ENCODE assay signal across 9 cellular contexts in genomic region chr1:150259758-150260669, GRCh38. TPM values are rescaled to one million over a fixed set of nuclear protein-coding genes. Genes with fewer than 3 reads are reported as not detected.
DNase-seq lines count a peak whose midpoint lies in the region; ATAC-seq and TF ChIP-seq lines count a peak whose summit lies in the region.
"Had no signal": no experiment of that assay in that cellular context is flagged by ENCODE, and none has a peak within 500 bp of the region (broad histone marks: within the 10 kb centered on the region; RNA-seq: fewer than 3 reads in every experiment).

No MANE protein-coding gene starts in this region.

- peaks cover 0 to 23% (median 0%) of the 10 kb centered on the region in 4 donors for H3K27me3 ChIP-seq in esophagus squamous epithelium
- no peaks in the 10 kb centered on the region for H3K27me3 ChIP-seq in neuronal stem cell (ENCODE audit: control insufficient read depth in 3 of 3, insufficient read depth in 3 of 3, low read depth in 1 of 3, low read length in 3 of 3)
- H3K27me3 ChIP-seq in BE2C = no peaks in the 10 kb centered on the region

- peaks cover 0 to 11% (median 0%) of the 10 kb centered on the region in 3 donors for H3K36me3 ChIP-seq in esophagus squamous epithelium
- H3K36me3 ChIP-seq in neuronal stem cell (replicated peaks in 1 of 2; ENCODE audit: control insufficient read depth in 2 of 2, insufficient read depth in 2 of 2, low read length in 2 of 2) = peaks cover 22 to 46% of the 10 kb centered on the region in 2 donors
- H3K36me3 ChIP-seq in BE2C = no peaks in the 10 kb centered on the region

- H2AK5ac ChIP-seq in neuronal stem cell (ENCODE audit: low read depth, low read length) = no peak overlapping the region

- peaks cover 9 to 50% (median 20%) of the 10 kb centered on the region in 3 donors for H3K4me1 ChIP-seq in esophagus squamous epithelium
- H3K4me1 ChIP-seq in neuronal stem cell (ENCODE audit: control insufficient read depth in 2 of 2, insufficient read depth in 1 of 2, low read depth in 1 of 2, low read length in 2 of 2) = peaks cover 20 to 22% of the 10 kb centered on the region in 2 donors
- peaks cover 4% of the 10 kb centered on the region for H3K4me1 ChIP-seq in BE2C

- H4K8ac ChIP-seq in neuronal stem cell (ENCODE audit: low read depth, low read length) = no peak overlapping the region

- no peak overlapping the region for H2BK5ac ChIP-seq in neuronal stem cell (ENCODE audit: low read length)

- H3K14ac ChIP-seq in neuronal stem cell (ENCODE audit: low read length) = no peak overlapping the region

- peaks cover 7% of the 10 kb centered on the region for H3K36me3 Mint-ChIP-seq in activated naive CD4-positive, alpha-beta T cell treated with anti-CD3 and anti-CD28 coated beads, Interleukin-2, amount 10 ng/mL, durations not matched to agents 7 days and 5 days
- H3K36me3 Mint-ChIP-seq in natural killer cell treated with Interleukin-12 subunit alpha and Interleukin-12 subunit beta and Interleukin-15 and Interleukin-18, amount 100 ng/mL, for 72 hours = no peaks in the 10 kb centered on the region

- intact Hi-C loops in esophagus squamous epithelium (cut with DNase I) = no loop called here

- H3K9me3 ChIP-seq in esophagus squamous epithelium = no peaks in the 10 kb centered on the region
- peaks cover 0 to under 1% of the 10 kb centered on the region in 2 donors for H3K9me3 ChIP-seq in neuronal stem cell (replicated peaks in 1 of 2; ENCODE audit: control insufficient read depth in 2 of 2, insufficient read depth in 1 of 2, low read depth in 1 of 2, low read length in 2 of 2)
- H3K9me3 ChIP-seq in BE2C = no peaks in the 10 kb centered on the region

- H3K4me3 Mint-ChIP-seq in activated naive CD4-positive, alpha-beta T cell treated with anti-CD3 and anti-CD28 coated beads, Interleukin-2, amount 10 ng/mL, durations not matched to agents 7 days and 5 days = no peak overlapping the region
- H3K4me3 Mint-ChIP-seq in natural killer cell treated with Interleukin-12 subunit alpha and Interleukin-12 subunit beta and Interleukin-15 and Interleukin-18, amount 100 ng/mL, for 72 hours = no peak overlapping the region
- no peak overlapping the region for H3K4me3 Mint-ChIP-seq in stimulated activated naive CD8-positive, alpha-beta T cell treated with anti-CD3 and anti-CD28 coated beads, Interleukin-15, amount 100 ng/mL, for 72 hours

- in situ Hi-C loops in G401 (cut with HindIII; ENCODE audit: low sequenced_read_pairs) = no loop called here

- peak overlapping the region; percentile 93 for H3K4me2 ChIP-seq in neuronal stem cell (ENCODE audit: insufficient read depth, low read length, poor library complexity, severe bottlenecking)

- peak overlapping the region; percentile 60 for H2BK15ac ChIP-seq in neuronal stem cell (ENCODE audit: low read length)

- no peak overlapping the region for H4K91ac ChIP-seq in neuronal stem cell (ENCODE audit: low read depth, low read length, poor library complexity)

- WGBS in esophagus squamous epithelium, 2 donors = 23 to 24% methylated on average over 8 to 11 of the region's 11 CpGs
- no CpG with 5 or more reads among the region's 11 CpGs for WGBS in neuronal stem cell (ENCODE audit: extremely low coverage in 2 of 2, insufficient read length in 2 of 2, insufficient replicate concordance in 1 of 2), 2 donors

- H3K9ac ChIP-seq in neuronal stem cell (ENCODE audit: low read depth, low read length, poor library complexity) = peak overlapping the region; percentile 82

- DNase-seq in G401 (ENCODE audit: low spot score) (peak; percentile 45), NCI-H526 (lab: John Stamatoyannopoulos, UW) (peak; percentile 91 to 93), esophagus squamous epithelium (lab: John Stamatoyannopoulos, UW) (no peak), neuronal stem cell (ENCODE audit: low spot score) (peak; percentile 73), BE2C (no peak)
- DNase-seq in activated naive CD4-positive, alpha-beta T cell treated with anti-CD3 and anti-CD28 coated beads, Interleukin-2, amount 10 ng/mL, durations not matched to agents 7 days and 5 days = no peak
- DNase-seq in natural killer cell treated with Interleukin-12 subunit alpha and Interleukin-12 subunit beta and Interleukin-15 and Interleukin-18, amount 100 ng/mL, for 72 hours (ENCODE audit: low spot score) = no peak
- no peak for DNase-seq in stimulated activated naive CD8-positive, alpha-beta T cell treated with anti-CD3 and anti-CD28 coated beads, Interleukin-15, amount 100 ng/mL, for 72 hours
- DNase-seq: DND-41 had no signal

- H3K79me1 ChIP-seq in neuronal stem cell (ENCODE audit: low read depth, low read length) = peaks cover 7% of the 10 kb centered on the region

- TF ChIP-seq CTCF in esophagus squamous epithelium (IDR thresholded peaks at IDR 0.05) (no peak), BE2C (IDR thresholded peaks at IDR 0.05; ENCODE audit: low read depth, low read length) (no peak)

- peak overlapping the region in 2 of 4 donors; percentile 6 to 43 for H3K27ac ChIP-seq in esophagus squamous epithelium
- peak overlapping the region; percentile 96 for H3K27ac ChIP-seq in neuronal stem cell (replicated peaks; ENCODE audit: low read length)

- no peak overlapping the region for H3K23ac ChIP-seq in neuronal stem cell (ENCODE audit: low read depth, low read length, poor library complexity)

- ATAC-seq in natural killer cell treated with Interleukin-12 subunit alpha and Interleukin-12 subunit beta and Interleukin-15 and Interleukin-18, amount 100 ng/mL, for 72 hours = no peak
- ATAC-seq in stimulated activated naive CD8-positive, alpha-beta T cell treated with anti-CD3 and anti-CD28 coated beads, Interleukin-15, amount 100 ng/mL, for 72 hours = no peak

- H3K4me3 ChIP-seq in esophagus squamous epithelium (peak overlapping the region in 3 of 4 donors; percentile 11 to 41 (median 25)), neuronal stem cell (ENCODE audit: low read length in 2 of 2) (peak overlapping the region; percentile 66 to 73), BE2C (ENCODE audit: low read depth, low read length) (no peak overlapping the region)

- H3K27ac Mint-ChIP-seq in activated naive CD4-positive, alpha-beta T cell treated with anti-CD3 and anti-CD28 coated beads, Interleukin-2, amount 10 ng/mL, durations not matched to agents 7 days and 5 days = no peak overlapping the region
- no peak overlapping the region for H3K27ac Mint-ChIP-seq in natural killer cell treated with Interleukin-12 subunit alpha and Interleukin-12 subunit beta and Interleukin-15 and Interleukin-18, amount 100 ng/mL, for 72 hours
- peak overlapping the region in 1 of 2 donors; percentile 65 for H3K27ac Mint-ChIP-seq in stimulated activated naive CD8-positive, alpha-beta T cell treated with anti-CD3 and anti-CD28 coated beads, Interleukin-15, amount 100 ng/mL, for 72 hours

- H2BK12ac ChIP-seq in neuronal stem cell (ENCODE audit: low read length) = no peak overlapping the region

- H3K18ac ChIP-seq in neuronal stem cell (ENCODE audit: low read length) = peak overlapping the region; percentile 76

- CTCF ChIA-PET in activated naive CD4-positive, alpha-beta T cell treated with anti-CD3 and anti-CD28 coated beads, Interleukin-2, amount 10 ng/mL, durations not matched to agents 7 days and 5 days (lab: Charles Lee) = interaction anchor here (1.1 kb wide), 1 partner anchor 8 kb away, joined by 3 read pairs; no protein-coding TSS in a partner anchor

- no peak overlapping the region for H2AFZ ChIP-seq in neuronal stem cell (ENCODE audit: low read length)

- peaks cover 21% of the 10 kb centered on the region for H3K4me1 Mint-ChIP-seq in activated naive CD4-positive, alpha-beta T cell treated with anti-CD3 and anti-CD28 coated beads, Interleukin-2, amount 10 ng/mL, durations not matched to agents 7 days and 5 days
- H3K4me1 Mint-ChIP-seq in natural killer cell treated with Interleukin-12 subunit alpha and Interleukin-12 subunit beta and Interleukin-15 and Interleukin-18, amount 100 ng/mL, for 72 hours (ENCODE audit: low read depth in 2 of 2) = peaks cover 12 to 17% of the 10 kb centered on the region in 2 donors
- peaks cover 24% of the 10 kb centered on the region for H3K4me1 Mint-ChIP-seq in stimulated activated naive CD8-positive, alpha-beta T cell treated with anti-CD3 and anti-CD28 coated beads, Interleukin-15, amount 100 ng/mL, for 72 hours

- H2BK120ac ChIP-seq in neuronal stem cell (ENCODE audit: low read depth, low read length) = no peak overlapping the region

- no peak overlapping the region for H3K4ac ChIP-seq in neuronal stem cell (ENCODE audit: low read length)

- H3K27me3 Mint-ChIP-seq in activated naive CD4-positive, alpha-beta T cell treated with anti-CD3 and anti-CD28 coated beads, Interleukin-2, amount 10 ng/mL, durations not matched to agents 7 days and 5 days = peaks cover 68% of the 10 kb centered on the region
- H3K27me3 Mint-ChIP-seq in natural killer cell treated with Interleukin-12 subunit alpha and Interleukin-12 subunit beta and Interleukin-15 and Interleukin-18, amount 100 ng/mL, for 72 hours = peaks cover 30 to 31% of the 10 kb centered on the region in 2 donors
- H3K27me3 Mint-ChIP-seq in stimulated activated naive CD8-positive, alpha-beta T cell treated with anti-CD3 and anti-CD28 coated beads, Interleukin-15, amount 100 ng/mL, for 72 hours = peaks cover 33% of the 10 kb centered on the region

- no peaks in the 10 kb centered on the region for H3K9me3 Mint-ChIP-seq in activated naive CD4-positive, alpha-beta T cell treated with anti-CD3 and anti-CD28 coated beads, Interleukin-2, amount 10 ng/mL, durations not matched to agents 7 days and 5 days
- H3K9me3 Mint-ChIP-seq in natural killer cell treated with Interleukin-12 subunit alpha and Interleukin-12 subunit beta and Interleukin-15 and Interleukin-18, amount 100 ng/mL, for 72 hours = no peaks in the 10 kb centered on the region
- H3K9me3 Mint-ChIP-seq in stimulated activated naive CD8-positive, alpha-beta T cell treated with anti-CD3 and anti-CD28 coated beads, Interleukin-15, amount 100 ng/mL, for 72 hours = no peaks in the 10 kb centered on the region

- no peak for TF ChIP-seq POLR2A in esophagus squamous epithelium (IDR thresholded peaks at IDR 0.05)

RNA-seq across cellular contexts. Expression of gene CA14, which starts 2.4 kb away (rescaled TPM):
- total RNA-seq in G401 (2014; rRNA removed; shearing (Covaris generic)) = 20.7 and 42.6 TPM in 2 replicates
- total RNA-seq in esophagus squamous epithelium = not detected
- polyA plus RNA-seq in neuronal stem cell (2013, experiment 1 of 2) = 46.7 TPM
- polyA plus RNA-seq in neuronal stem cell (2013, experiment 2 of 2) = 45.5 TPM
- not detected for total RNA-seq in natural killer cell treated with Interleukin-12 subunit alpha and Interleukin-12 subunit beta and Interleukin-15 and Interleukin-18, amount 100 ng/mL, for 72 hours
- polyA plus RNA-seq in BE2C (2012; ENCODE audit: insufficient read depth, insufficient read length, low read depth) = 2.8 TPM

RNA-seq across cellular contexts. Expression of gene APH1A, which starts 8.8 kb away (rescaled TPM):
- 162 and 193 TPM in 2 replicates for total RNA-seq in G401 (2014; rRNA removed; shearing (Covaris generic))
- 100 to 1,000 TPM in 1 of 4 donors, 10 to 100 TPM in 3; 94.0 to 112 (median 95.2) TPM for total RNA-seq in esophagus squamous epithelium
- polyA plus RNA-seq in neuronal stem cell (2013, experiment 1 of 2) = 76.8 TPM
- 76.7 TPM for polyA plus RNA-seq in neuronal stem cell (2013, experiment 2 of 2)
- 100 to 1,000 TPM; 115 to 140 TPM for total RNA-seq in natural killer cell treated with Interleukin-12 subunit alpha and Interleukin-12 subunit beta and Interleukin-15 and Interleukin-18, amount 100 ng/mL, for 72 hours
- polyA plus RNA-seq in BE2C (2012; ENCODE audit: insufficient read depth, insufficient read length, low read depth) = 136 TPM

RNA-seq across cellular contexts. Expression of gene C1orf54, which starts 12.6 kb away (rescaled TPM):
- 2.3 and 4.6 TPM in 2 replicates for total RNA-seq in G401 (2014; rRNA removed; shearing (Covaris generic))
- 10 to 100 TPM in 1 of 4 donors, 1 to 10 TPM in 2, not detected in 1; 2.3 to 17.2 (median 4.5) TPM for total RNA-seq in esophagus squamous epithelium
- 32.4 TPM for polyA plus RNA-seq in neuronal stem cell (2013, experiment 1 of 2)
- 31.9 TPM for polyA plus RNA-seq in neuronal stem cell (2013, experiment 2 of 2)
- total RNA-seq in natural killer cell treated with Interleukin-12 subunit alpha and Interleukin-12 subunit beta and Interleukin-15 and Interleukin-18, amount 100 ng/mL, for 72 hours = under 1 TPM; 0.45 to 0.59 TPM
- 1.6 TPM for polyA plus RNA-seq in BE2C (2012; ENCODE audit: insufficient read depth, insufficient read length, low read depth)

RNA-seq across cellular contexts. Expression of gene CIART, which starts 22.3 kb away (rescaled TPM):
- total RNA-seq in G401 (2014; rRNA removed; shearing (Covaris generic)) = 9.5 and 11.7 TPM in 2 replicates
- 1 to 10 TPM in 2 of 4 donors, under 1 TPM in 1, not detected in 1; 0.61 to 6.7 (median 2.5) TPM for total RNA-seq in esophagus squamous epithelium
- polyA plus RNA-seq in neuronal stem cell (2013, experiment 1 of 2) = 9.0 TPM
- 10.1 TPM for polyA plus RNA-seq in neuronal stem cell (2013, experiment 2 of 2)
- total RNA-seq in natural killer cell treated with Interleukin-12 subunit alpha and Interleukin-12 subunit beta and Interleukin-15 and Interleukin-18, amount 100 ng/mL, for 72 hours = 10 to 100 TPM in 1 of 2 donors, 1 to 10 TPM in 1; 2.4 to 10.2 TPM
- 7.3 TPM for polyA plus RNA-seq in BE2C (2012; ENCODE audit: insufficient read depth, insufficient read length, low read depth)

RNA-seq across cellular contexts. Expression of gene ANP32E, which starts 24.1 kb away (rescaled TPM):
- 40.8 and 55.2 TPM in 2 replicates for total RNA-seq in G401 (2014; rRNA removed; shearing (Covaris generic))
- total RNA-seq in esophagus squamous epithelium = 10 to 100 TPM in 3 of 4 donors, 1 to 10 TPM in 1; 8.8 to 23.6 (median 18.5) TPM
- polyA plus RNA-seq in neuronal stem cell (2013, experiment 1 of 2) = 111 TPM
- 112 TPM for polyA plus RNA-seq in neuronal stem cell (2013, experiment 2 of 2)
- total RNA-seq in natural killer cell treated with Interleukin-12 subunit alpha and Interleukin-12 subunit beta and Interleukin-15 and Interleukin-18, amount 100 ng/mL, for 72 hours = 100 to 1,000 TPM; 157 to 164 TPM
- polyA plus RNA-seq in BE2C (2012; ENCODE audit: insufficient read depth, insufficient read length, low read depth) = 32.3 TPM

Comparison
In these comparisons a context has a peak if more than half of its experiments do, and no peak if none do; other contexts are left out.
1. DNase-seq: peak in G401 (single experiment), NCI-H526 (2 of 2) and neuronal stem cell (single experiment); none in esophagus squamous epithelium (single experiment), activated naive CD4-positive, alpha-beta T cell treated with anti-CD3 and anti-CD28 coated beads, Interleukin-2, amount 10 ng/mL, durations not matched to agents 7 days and 5 days (single experiment), natural killer cell treated with Interleukin-12 subunit alpha and Interleukin-12 subunit beta and Interleukin-15 and Interleukin-18, amount 100 ng/mL, for 72 hours (single experiment), stimulated activated naive CD8-positive, alpha-beta T cell treated with anti-CD3 and anti-CD28 coated beads, Interleukin-15, amount 100 ng/mL, for 72 hours (0 of 2) and BE2C (single experiment).
2. RNA of gene CA14, which starts 2.4 kb away (total RNA-seq): 20.7 to 42.6 TPM in G401; not detected in natural killer cell treated with Interleukin-12 subunit alpha and Interleukin-12 subunit beta and Interleukin-15 and Interleukin-18, amount 100 ng/mL, for 72 hours and not detected in esophagus squamous epithelium; every median in the first group is over 10 times any median in the second.